ENCODE assay signal across 8 cellular contexts in genomic region chr19:21082011-21082975, GRCh38. TPM values are rescaled to one million over a fixed set of nuclear protein-coding genes. Genes with fewer than 3 reads are reported as not detected.
A peak's percentile ranks its signal among the peaks of the same experiment; 100 is the strongest.
DNase-seq lines count a peak whose midpoint lies in the region; ATAC-seq and TF ChIP-seq lines count a peak whose summit lies in the region.

Gene ZNF714, plus strand, starts transcription at chr19:21082203. Its CDS starts 16,066 bp downstream, at chr19:21098269.

- CTCF ChIA-PET in activated naive CD4-positive, alpha-beta T cell treated with anti-CD3 and anti-CD28 coated beads, Interleukin-2, amount 10 ng/mL, durations not matched to agents 7 days and 5 days (lab: Charles Lee) = no interaction called here

- H3K9me3 ChIP-seq in SJSA1 (replicated peaks) = no peaks in the 10 kb centered on the region
- no peaks in the 10 kb centered on the region for H3K9me3 ChIP-seq in osteoblast (ENCODE audit: low read depth, low read length)
- no peaks in the 10 kb centered on the region for H3K9me3 ChIP-seq in thoracic aorta

- H3K27ac ChIP-seq in SJSA1 = peak within 1 kb of the TSS; percentile 68
- H3K27ac ChIP-seq in osteoblast (ENCODE audit: low read depth, low read length) = peak within 1 kb of the TSS; percentile 72
- peak within 1 kb of the TSS in 1 of 2 donors; percentile 59 for H3K27ac ChIP-seq in thoracic aorta

- H3K79me2 ChIP-seq in osteoblast (ENCODE audit: insufficient read depth, low read length) = peaks cover 4% of the 10 kb centered on the region

- H3K27me3 Mint-ChIP-seq in activated naive CD4-positive, alpha-beta T cell treated with anti-CD3 and anti-CD28 coated beads, Interleukin-2, amount 10 ng/mL, durations not matched to agents 7 days and 5 days = no peaks in the 10 kb centered on the region

- H3K36me3 ChIP-seq in SJSA1 = peaks cover 3% of the 10 kb centered on the region; the same call in 1 of the 2 replicates
- H3K36me3 ChIP-seq in osteoblast (ENCODE audit: insufficient read depth, low read length) = no peaks in the 10 kb centered on the region
- H3K36me3 ChIP-seq in thoracic aorta = no peaks in the 10 kb centered on the region

- peak; percentile 95 for ATAC-seq in GM21825 (IDR thresholded peaks at IDR 0.05; ENCODE audit: unreplicated experiment)
- peak; percentile 97 for ATAC-seq in thoracic aorta (ENCODE audit: insufficient number of reproducible peaks, low FRiP score, low read depth)

- peak within 1 kb of the TSS; percentile 88 for H2AFZ ChIP-seq in osteoblast (ENCODE audit: low read length)

- peak within 1 kb of the TSS; percentile 79 for H3K4me2 ChIP-seq in osteoblast (ENCODE audit: insufficient read depth, low read length)

- H3K9me3 Mint-ChIP-seq in activated naive CD4-positive, alpha-beta T cell treated with anti-CD3 and anti-CD28 coated beads, Interleukin-2, amount 10 ng/mL, durations not matched to agents 7 days and 5 days = peaks cover 3% of the 10 kb centered on the region

- no peaks in the 10 kb centered on the region for H4K20me1 ChIP-seq in osteoblast (ENCODE audit: insufficient read depth, low read length)

- TF ChIP-seq CTCF in osteoblast (IDR thresholded peaks at IDR 0.05; ENCODE audit: extremely low read depth, low read depth, low read length) (no peak), thoracic aorta (IDR thresholded peaks at IDR 0.05) (no peak)

- DNase-seq in DMS79 treated with DMSO at 0.1 percent for 48 hours (lab: John Stamatoyannopoulos, UW) = peak; percentile 92
- DNase-seq in LHCN-M2 (ENCODE audit: low read depth) = peak; percentile 96
- DNase-seq in SJSA1 (ENCODE audit: low read depth in 1 of 2, low spot score in 2 of 2) = peak; percentile 80 to 85
- peak; percentile 92 for DNase-seq in activated naive CD4-positive, alpha-beta T cell treated with anti-CD3 and anti-CD28 coated beads, Interleukin-2, amount 10 ng/mL, durations not matched to agents 7 days and 5 days
- DNase-seq in glomerular visceral epithelial cell (ENCODE audit: extremely low spot score) = peak; percentile 90
- DNase-seq in osteoblast (ENCODE audit: insufficient read length, low spot score, missing footprints) = peak; percentile 91
- DNase-seq in thoracic aorta (ENCODE audit: low spot score) = peak; percentile 59

- H3K27me3 ChIP-seq in SJSA1 (replicated peaks) (no peaks in the 10 kb centered on the region), osteoblast (ENCODE audit: insufficient read depth, low read length) (no peaks in the 10 kb centered on the region), thoracic aorta (replicated peaks; ENCODE audit: insufficient read depth) (no peaks in the 10 kb centered on the region)

- peaks cover 20% of the 10 kb centered on the region for H3K4me1 Mint-ChIP-seq in activated naive CD4-positive, alpha-beta T cell treated with anti-CD3 and anti-CD28 coated beads, Interleukin-2, amount 10 ng/mL, durations not matched to agents 7 days and 5 days

- peaks cover 50% of the 10 kb centered on the region for H3K36me3 Mint-ChIP-seq in activated naive CD4-positive, alpha-beta T cell treated with anti-CD3 and anti-CD28 coated beads, Interleukin-2, amount 10 ng/mL, durations not matched to agents 7 days and 5 days

- H3K27ac Mint-ChIP-seq in activated naive CD4-positive, alpha-beta T cell treated with anti-CD3 and anti-CD28 coated beads, Interleukin-2, amount 10 ng/mL, durations not matched to agents 7 days and 5 days = peak within 1 kb of the TSS; percentile 99

- H3K4me3 Mint-ChIP-seq in activated naive CD4-positive, alpha-beta T cell treated with anti-CD3 and anti-CD28 coated beads, Interleukin-2, amount 10 ng/mL, durations not matched to agents 7 days and 5 days = peak within 1 kb of the TSS; percentile 99

- H3K4me1 ChIP-seq in SJSA1 (replicated peaks) = no peaks in the 10 kb centered on the region; the same call in 1 of the 2 replicates
- peaks cover 13% of the 10 kb centered on the region for H3K4me1 ChIP-seq in osteoblast (ENCODE audit: insufficient read depth, low read length)
- peaks cover 0 to 6% of the 10 kb centered on the region in 2 donors for H3K4me1 ChIP-seq in thoracic aorta (ENCODE audit: control insufficient read depth in 1 of 2, low read depth in 2 of 2)

- H3K4me3 ChIP-seq in SJSA1 (peak within 1 kb of the TSS; percentile 62), osteoblast (ENCODE audit: insufficient read depth, low read length) (peak within 1 kb of the TSS; percentile 77), thoracic aorta (peak within 1 kb of the TSS; percentile 87)

RNA-seq across cellular contexts. Expression of gene ZNF714, which starts in this region (rescaled TPM):
- 18.1 and 18.9 TPM in 2 replicates for total RNA-seq in LHCN-M2 (2014; rRNA removed)
- 4.7 TPM for polyA plus RNA-seq in LHCN-M2 (2012)
- total RNA-seq in SJSA1 (2014; rRNA removed; shearing (Covaris generic)) = 14.4 and 25.8 TPM in 2 replicates
- 5.1 and 5.6 TPM in 2 replicates for total RNA-seq in osteoblast
- total RNA-seq in thoracic aorta = 10 to 100 TPM in 1 of 2 donors, 1 to 10 TPM in 1; 2.6 to 15.2 TPM
